ENCODE assay signal across 8 cellular contexts in genomic region chr16:88258764-88259525, GRCh38.
A peak's percentile ranks its signal among the peaks of the same experiment; 100 is the strongest.
DNase-seq lines count a peak whose midpoint lies in the region; ATAC-seq, FAIRE-seq and TF ChIP-seq lines count a peak whose summit lies in the region.
"Not testable (repeated sequence)": the region's sequence is repeated elsewhere in the genome, so short reads cannot be mapped to it uniquely, and the experiment has no call there.

No MANE protein-coding gene starts in this region.

- peaks cover 18% of the 10 kb centered on the region for H3K9me3 ChIP-seq in BLaER1
- H3K9me3 ChIP-seq in SK-N-SH; osteoblast (ENCODE audit: low read depth, low read length): not testable (repeated sequence)

- not testable (repeated sequence) for H3K9me2 ChIP-seq in SK-N-SH

- not testable (repeated sequence) for TF ChIP-seq RAD21 in SK-N-SH (IDR thresholded peaks at IDR 0.05; ENCODE audit: low read length)

- H3K4me1 ChIP-seq in BLaER1: peaks cover 54% of the 10 kb centered on the region
- peaks cover 0 to 24% of the 10 kb centered on the region in 2 experiments; a peak in 1 of 4 replicates for H3K4me1 ChIP-seq in SK-N-SH (ENCODE audit: control insufficient read depth in 1 of 2, insufficient read depth in 2 of 2, low read depth in 1 of 2, low read length in 1 of 2)
- H3K4me1 ChIP-seq in osteoblast (ENCODE audit: insufficient read depth, low read length): not testable (repeated sequence)

- not testable (repeated sequence) for H3K36me3 Mint-ChIP-seq in memory B cell
- peaks cover 18% of the 10 kb centered on the region for H3K36me3 Mint-ChIP-seq in stimulated activated memory B cell treated with anti-CD40 and anti-IgM and Interleukin-4, amounts not matched to agents 10 μg/mL and 1 μg/mL and 100 μg/mL, for 72 hours

- H4K20me1 ChIP-seq in BLaER1; SK-N-SH (ENCODE audit: insufficient read depth); osteoblast (ENCODE audit: insufficient read depth, low read length): not testable (repeated sequence)

- 0 out of 2 replicates have a peak overlapping the region, but pooled peaks have one; percentile 18 for H3K4me3 ChIP-seq in BLaER1
- H3K4me3 ChIP-seq in SK-N-SH (ENCODE audit: low read depth in 2 of 2, low read length in 1 of 2); bronchial epithelial cell (ENCODE audit: low read depth, low read length): not testable (repeated sequence)
- peak overlapping the region; percentile 22 for H3K4me3 ChIP-seq in osteoblast (ENCODE audit: insufficient read depth, low read length)

- not testable (repeated sequence) for H3K4me3 Mint-ChIP-seq in memory B cell; stimulated activated memory B cell treated with anti-CD40 and anti-IgM and Interleukin-4, amounts not matched to agents 10 μg/mL and 1 μg/mL and 100 μg/mL, for 72 hours

- not testable (repeated sequence) for H3K9ac ChIP-seq in BLaER1, SK-N-SH

- H3F3A ChIP-seq in SK-N-SH (replicated peaks; ENCODE audit: insufficient read depth): not testable (repeated sequence)

- peak; percentile 49 for DNase-seq in HT-29 (ENCODE audit: low spot score)
- DNase-seq in SK-N-SH: peak; percentile 5
- not testable (repeated sequence) for DNase-seq in bronchial epithelial cell (ENCODE audit: low read depth); memory B cell (ENCODE audit: low spot score in 2 of 2); osteoblast (ENCODE audit: insufficient read length, low spot score, missing footprints)
- DNase-seq in cardiac septum (ENCODE audit: low spot score): peak; percentile 51

- intact Hi-C loops in cardiac septum (cut with DNase I): not testable (repeated sequence)

- CTCF ChIA-PET in SK-N-SH (lab: Yijun Ruan, JAX): not testable (repeated sequence)

- TF ChIP-seq CTCF in SK-N-SH (IDR thresholded peaks at IDR 0.05); bronchial epithelial cell (IDR thresholded peaks at IDR 0.05; ENCODE audit: insufficient read depth, low read length, severe bottlenecking); osteoblast (IDR thresholded peaks at IDR 0.05; ENCODE audit: extremely low read depth, low read depth, low read length): not testable (repeated sequence)

- TF ChIP-seq EP300 in SK-N-SH (IDR thresholded peaks at IDR 0.05; ENCODE audit: borderline replicate concordance in 1 of 2, low read depth in 1 of 2, low read length in 1 of 2): not testable (repeated sequence)

- H3K4me1 Mint-ChIP-seq in memory B cell; stimulated activated memory B cell treated with anti-CD40 and anti-IgM and Interleukin-4, amounts not matched to agents 10 μg/mL and 1 μg/mL and 100 μg/mL, for 72 hours: not testable (repeated sequence)

- not testable (repeated sequence) for H3K36me3 ChIP-seq in BLaER1; SK-N-SH (replicated peaks in 1 of 2; ENCODE audit: control insufficient read depth in 1 of 2, insufficient read depth in 2 of 2, low read length in 1 of 2); bronchial epithelial cell (ENCODE audit: control insufficient read depth, insufficient read depth, low read length); osteoblast (ENCODE audit: insufficient read depth, low read length)

- not testable (repeated sequence) for H3K9me3 Mint-ChIP-seq in memory B cell; stimulated activated memory B cell treated with anti-CD40 and anti-IgM and Interleukin-4, amounts not matched to agents 10 μg/mL and 1 μg/mL and 100 μg/mL, for 72 hours

- peaks cover 23% of the 10 kb centered on the region for H3K27me3 Mint-ChIP-seq in memory B cell
- peaks cover 68% of the 10 kb centered on the region for H3K27me3 Mint-ChIP-seq in stimulated activated memory B cell treated with anti-CD40 and anti-IgM and Interleukin-4, amounts not matched to agents 10 μg/mL and 1 μg/mL and 100 μg/mL, for 72 hours

- not testable (repeated sequence) for H3K27ac ChIP-seq in BLaER1; SK-N-SH (ENCODE audit: low read depth in 2 of 2, low read length in 1 of 2); osteoblast (ENCODE audit: low read depth, low read length)

- FAIRE-seq in bronchial epithelial cell (lab: Jason Lieb, UNC): peak; percentile 84

- not testable (repeated sequence) for H2AFZ ChIP-seq in SK-N-SH (ENCODE audit: low read depth); osteoblast (ENCODE audit: low read length)

- POLR2A ChIA-PET in SK-N-SH (lab: Yijun Ruan, JAX): not testable (repeated sequence)

- 90% methylated on average over 18 of the region's 32 CpGs for WGBS in SK-N-SH (ENCODE audit: low lambda C conversion rate)

- ATAC-seq in memory B cell (ENCODE audit: low read depth): peak; percentile 45
- ATAC-seq in stimulated activated memory B cell treated with anti-CD40 and anti-IgM and Interleukin-4, amounts not matched to agents 10 μg/mL and 1 μg/mL and 100 μg/mL, for 72 hours: peak; percentile 60

- not testable (repeated sequence) for H3K79me2 ChIP-seq in SK-N-SH (ENCODE audit: insufficient read depth); osteoblast (ENCODE audit: insufficient read depth, low read length)

- H3K27ac Mint-ChIP-seq in memory B cell; stimulated activated memory B cell treated with anti-CD40 and anti-IgM and Interleukin-4, amounts not matched to agents 10 μg/mL and 1 μg/mL and 100 μg/mL, for 72 hours: not testable (repeated sequence)

- peaks cover 32% of the 10 kb centered on the region for H3K27me3 ChIP-seq in BLaER1
- H3K27me3 ChIP-seq in SK-N-SH (ENCODE audit: insufficient read depth); bronchial epithelial cell (ENCODE audit: control insufficient read depth, insufficient read depth, low read length); osteoblast (ENCODE audit: insufficient read depth, low read length): not testable (repeated sequence)

- peak overlapping the region; percentile 78 for H3K4me2 ChIP-seq in BLaER1
- not testable (repeated sequence) for H3K4me2 ChIP-seq in SK-N-SH
- H3K4me2 ChIP-seq in osteoblast (ENCODE audit: insufficient read depth, low read length): peak overlapping the region; percentile 45
